Comparison of ENCODE assay signal across 19 cellular contexts in the genomic region with DNA sequence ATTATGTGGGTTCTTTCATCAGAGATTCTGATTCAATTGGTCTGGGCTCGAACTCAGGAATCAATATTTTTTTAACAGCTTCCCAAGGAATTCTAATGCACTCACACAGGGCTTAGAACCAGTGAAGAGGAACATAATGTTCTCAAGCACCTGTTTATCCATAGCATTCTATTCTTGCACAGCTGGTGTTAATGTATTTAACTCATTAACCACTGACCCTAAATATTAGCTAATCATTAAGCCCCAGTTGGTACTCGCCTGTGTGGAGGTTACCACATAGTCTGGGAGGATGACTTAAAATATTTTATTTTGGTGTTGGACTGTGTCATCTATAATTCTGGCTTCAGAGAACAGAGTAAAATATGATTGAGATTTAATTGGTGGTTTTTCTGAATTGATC. TPM values are rescaled to one million over a fixed set of nuclear protein-coding genes. Genes with fewer than 3 reads are reported as not detected.
DNase-seq lines count a peak whose midpoint lies in the region; ATAC-seq, FAIRE-seq and TF ChIP-seq lines count a peak whose summit lies in the region.
"Had no signal": no experiment of that assay in that cellular context is flagged by ENCODE, and none has a peak within 500 bp of the region (broad histone marks: within the 10 kb centered on the region; RNA-seq: fewer than 3 reads in every experiment).

No MANE protein-coding gene starts in this region.

- peak; percentile 73 for FAIRE-seq in GM19239 (lab: Jason Lieb, UNC)
- no peak for FAIRE-seq in GM12891 (lab: Jason Lieb, UNC)
- FAIRE-seq: H1 had no signal

- peak; percentile 11 for DNase-seq in COR-L47 (lab: John Stamatoyannopoulos, UW)
- DNase-seq in GM19239 (ENCODE audit: insufficient read length, low spot score): no peak
- DNase-seq in NCI-H524 treated with DMSO at 0.1 percent for 48 hours (lab: John Stamatoyannopoulos, UW): peak; percentile 78
- peak; percentile 37 for DNase-seq in kidney tubule cell (ENCODE audit: low spot score)
- DNase-seq in KBM-7: no peak
- DNase-seq in GM12891 (ENCODE audit: insufficient read length, low spot score): no peak
- no peak for DNase-seq in GDM1 (lab: John Stamatoyannopoulos, UW)
- DNase-seq: activated CD4-positive, alpha-beta T cell treated with anti-CD3 and anti-CD28 coated beads, Interleukin-2, amount 50 U/mL, for 48 hours; activated naive CD4-positive, alpha-beta T cell treated with anti-CD3 and anti-CD28 coated beads for 36 hours; aorta; cerebellar nuclear complex; KG1; mesenchymal stem cell; naive thymus-derived CD4-positive, alpha-beta T cell; SHP77; stimulated activated CD4-positive, alpha-beta T cell treated with anti-CD3 and anti-CD28 coated beads, Interleukin-2, amount 100 ng/mL, for 48 hours; T-cell had no signal

- TF ChIP-seq POLR2A in GM12891 (IDR thresholded peaks at IDR 0.05; ENCODE audit: low read depth, low read length): no peak

- in situ Hi-C loops in KBM-7 (cut with MboI; ENCODE audit: low pct_unique_long_range_greater_than_20kb, low sequenced_read_pairs): no loop called here

- ATAC-seq in HG03457 (IDR thresholded peaks at IDR 0.05; ENCODE audit: unreplicated experiment): no peak
- ATAC-seq: naive thymus-derived CD4-positive, alpha-beta T cell; T-cell had no signal

TF ChIP-seq in GM12891, 5 proteins besides CTCF, POLR2A, EP300 and RAD21:
- TF ChIP-seq PAX5 (IDR thresholded peaks at IDR 0.05; ENCODE audit: insufficient read depth, low read length, severe bottlenecking) (no peak), POLR2AphosphoS5 (IDR thresholded peaks at IDR 0.05; ENCODE audit: low read depth, low read length) (no peak), TAF1 (IDR thresholded peaks at IDR 0.05; ENCODE audit: low read depth, low read length) (no peak), SPI1 (IDR thresholded peaks at IDR 0.05; ENCODE audit: low read depth, low read length) (no peak), POU2F2 (IDR thresholded peaks at IDR 0.05; ENCODE audit: low read depth, low read length) (no peak)

RNA-seq across cellular contexts. Expression of gene LRP6, which starts 45.3 kb away (rescaled TPM):
- 4.6 TPM for polyA plus RNA-seq in GM12891 (2012; ENCODE audit: low read depth, missing spikeins)

Comparison
In these comparisons a context has a peak if more than half of its experiments do, and no peak if none do; other contexts are left out.
1. DNase-seq: peak in COR-L47 (single experiment), NCI-H524 treated with DMSO at 0.1 percent for 48 hours (single experiment) and kidney tubule cell (single experiment); none in GM19239 (single experiment), KBM-7 (single experiment), GM12891 (single experiment) and GDM1 (single experiment).